In genomic region chr4:96301727-96302126, GRCh38 we compare ENCODE assay signal across 26 cellular contexts.
"Had no signal": no experiment of that assay in that cellular context is flagged by ENCODE, and none has a peak within 500 bp of the region (broad histone marks: within the 10 kb centered on the region; RNA-seq: fewer than 3 reads in every experiment).

No MANE protein-coding gene starts in this region.

- DNase-seq: colonic mucosa; cortex of kidney; effector CD8-positive, alpha-beta T cell; effector memory CD8-positive, alpha-beta T cell; endodermal cell; erythroblast; esophagus squamous epithelium; foreskin fibroblast; foreskin melanocyte; gastrocnemius medialis; glutamatergic neuron; head of caudate nucleus; heart right ventricle; hippocampal formation; left cardiac atrium; left lung; left ventricle myocardium superior; lower lobe of right lung; mesenchymal stem cell; mucosa of descending colon; naive B cell had no signal

- FAIRE-seq: endometrium, islet of Langerhans, keratinocyte had no signal

- H3K4me1 ChIP-seq: colonic mucosa, esophagus squamous epithelium, gastrocnemius medialis, heart right ventricle, left lung, lower lobe of right lung had no signal

- H3K27ac ChIP-seq: colonic mucosa, epithelial cell of prostate, esophagus squamous epithelium, gastrocnemius medialis, heart right ventricle, left lung, lower lobe of right lung had no signal

- ATAC-seq: effector memory CD8-positive, alpha-beta T cell; esophagus mucosa; gastrocnemius medialis; heart right ventricle; left cardiac atrium; left lung; left ventricle myocardium superior; lower lobe of right lung; mucosa of descending colon had no signal

- H3K9me3 ChIP-seq: colonic mucosa, esophagus squamous epithelium, gastrocnemius medialis, lower lobe of right lung, mucosa of descending colon had no signal

- H3K27me3 ChIP-seq: colonic mucosa, esophagus squamous epithelium, gastrocnemius medialis, heart right ventricle, left lung had no signal

- H3K4me3 ChIP-seq: colonic mucosa, esophagus squamous epithelium, gastrocnemius medialis, heart right ventricle, left lung, lower lobe of right lung, mucosa of descending colon had no signal

- H3K36me3 ChIP-seq: colonic mucosa, esophagus squamous epithelium, gastrocnemius medialis, heart right ventricle, left lung, lower lobe of right lung had no signal
